1 cellular context compared by ENCODE assay signal in the genomic region with DNA sequence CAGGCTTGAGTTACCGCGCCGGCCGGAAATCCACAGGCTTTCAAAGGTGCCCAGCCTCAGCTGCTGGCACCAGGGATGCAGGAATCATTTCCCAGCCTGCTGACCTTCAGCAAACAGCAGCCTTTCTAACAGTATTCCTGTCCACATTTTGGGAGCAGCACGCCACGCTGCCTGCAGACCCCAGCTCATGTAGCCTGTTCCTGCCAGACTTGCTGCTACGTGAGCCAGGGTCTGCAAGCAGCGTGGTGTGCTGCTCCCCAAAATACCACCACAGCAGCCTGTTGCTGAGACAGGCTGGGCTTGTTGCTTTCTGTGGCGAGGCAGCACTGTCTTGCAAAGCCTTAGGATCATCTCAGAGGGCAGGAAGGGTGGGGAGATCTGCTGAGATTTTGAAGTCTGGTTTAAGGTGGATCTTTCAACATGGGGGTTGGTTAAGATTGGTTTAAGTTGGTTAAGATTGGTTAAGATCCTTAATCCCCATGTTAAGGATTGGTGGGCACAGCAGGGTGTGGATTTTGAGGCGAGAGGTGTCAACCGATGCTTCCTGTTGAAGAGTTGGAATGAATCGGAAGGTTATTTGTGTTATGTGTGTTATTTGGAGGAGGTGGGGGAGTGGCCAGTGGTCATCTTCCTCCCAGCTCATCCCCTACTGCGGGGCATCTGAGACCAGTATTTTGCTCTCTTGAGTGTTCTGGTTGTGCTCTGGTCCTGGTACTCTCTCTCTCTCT.
TF ChIP-seq lines count a peak whose summit lies in the region.

No MANE protein-coding gene starts in this region.

TF ChIP-seq in WTC11, 78 proteins besides CTCF, POLR2A, EP300 and RAD21 (continued from another document):
- TF ChIP-seq, protein P1, sequence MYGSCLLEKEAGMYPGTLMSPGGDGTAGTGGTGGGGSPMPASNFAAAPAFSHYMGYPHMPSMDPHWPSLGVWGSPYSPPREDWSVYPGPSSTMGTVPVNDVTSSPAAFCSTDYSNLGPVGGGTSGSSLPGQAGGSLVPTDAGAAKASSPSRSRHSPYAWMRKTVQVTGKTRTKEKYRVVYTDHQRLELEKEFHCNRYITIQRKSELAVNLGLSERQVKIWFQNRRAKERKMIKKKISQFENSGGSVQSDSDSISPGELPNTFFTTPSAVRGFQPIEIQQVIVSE (CRISPR knock-in tag; IDR thresholded peaks at IDR 0.05; ENCODE audit: borderline replicate concordance), result no peak
TF ChIP-seq in WTC11: peak in this region for 1.
